11 cellular contexts compared by ENCODE assay signal in the genomic region with DNA sequence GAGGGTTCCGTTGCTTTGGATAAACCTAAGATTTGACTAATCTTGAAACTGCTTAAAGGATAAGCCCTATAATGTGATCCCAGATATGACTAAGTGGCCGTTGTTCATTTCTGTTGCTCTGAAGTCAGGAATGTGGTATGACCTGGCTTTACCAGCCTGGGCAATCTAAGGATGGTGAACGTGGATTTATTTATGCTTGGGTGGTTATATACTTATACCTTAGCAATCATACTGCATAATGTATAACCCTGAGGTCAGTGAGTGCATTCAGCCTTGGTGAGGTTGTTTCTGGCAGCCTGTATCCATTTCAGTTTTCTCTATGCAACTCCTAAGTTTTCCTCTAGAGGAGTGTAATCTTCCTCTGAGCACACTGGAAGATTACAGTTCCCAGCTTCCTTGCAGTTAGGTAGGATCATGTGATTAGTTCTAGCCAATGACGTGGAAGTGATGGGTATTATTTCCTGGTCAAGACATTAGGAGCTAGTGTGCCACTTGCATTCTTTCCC. TPM values are rescaled to one million over a fixed set of nuclear protein-coding genes. Genes with fewer than 3 reads are reported as not detected.
DNase-seq lines count a peak whose midpoint lies in the region; ATAC-seq and TF ChIP-seq lines count a peak whose summit lies in the region.
"Had no signal": no experiment of that assay in that cellular context is flagged by ENCODE, and none has a peak within 500 bp of the region (broad histone marks: within the 10 kb centered on the region; RNA-seq: fewer than 3 reads in every experiment).

No MANE protein-coding gene starts in this region.

- H3K4me1 ChIP-seq in neural progenitor cell (peaks cover 9% of the 10 kb centered on the region), thyroid gland (peaks cover 5 to 6% of the 10 kb centered on the region in 2 donors)

- CTCF ChIA-PET in MCF 10A (lab: Yijun Ruan, JAX) = interaction anchor here (0.6 to 1.5 kb wide), 6 partner anchors 8 to 1177 kb away, joined by 3 to 6 read pairs (median 3); no protein-coding TSS in a partner anchor

- H3K36me3 Mint-ChIP-seq in MCF 10A (ENCODE audit: insufficient read depth, unreplicated experiment) = no peaks in the 10 kb centered on the region
- H3K36me3 Mint-ChIP-seq in neural progenitor cell = peaks cover 4% of the 10 kb centered on the region

- H3K4me2 ChIP-seq in neural progenitor cell = no peak overlapping the region

- H3K27ac ChIP-seq in neural progenitor cell (no peak overlapping the region), thyroid gland (no peak overlapping the region)

- WGBS in thyroid gland, 2 donors = 80 to 82% methylated on average over 4 of the region's 4 CpGs

- H3K4me1 Mint-ChIP-seq in MCF 10A (ENCODE audit: insufficient read depth, unreplicated experiment) (peaks cover 36% of the 10 kb centered on the region), neural progenitor cell (peaks cover 29% of the 10 kb centered on the region)

- H2AFZ ChIP-seq in neural progenitor cell (replicated peaks) = no peak overlapping the region

- ATAC-seq in HG02623 (IDR thresholded peaks at IDR 0.05; ENCODE audit: unreplicated experiment) = no peak

- POLR2A ChIA-PET in MCF 10A (lab: Yijun Ruan, JAX) = interaction anchor here (0.6 to 6.6 kb wide), 11 partner anchors 10 to 420 kb away, joined by 3 to 64 read pairs (median 5); a partner anchor contains a TSS

- TF ChIP-seq CTCF in MCF 10A (IDR thresholded peaks at IDR 0.05; ENCODE audit: unreplicated experiment) (no peak), neural progenitor cell (IDR thresholded peaks at IDR 0.05) (no peak), thyroid gland (IDR thresholded peaks at IDR 0.05) (peak in 1 of 6 experiments; percentile 10)

- no peak for TF ChIP-seq POLR2A in thyroid gland (IDR thresholded peaks at IDR 0.05)

- peak overlapping the region; percentile 61 for H3K27ac Mint-ChIP-seq in MCF 10A (ENCODE audit: low read depth, unreplicated experiment)
- peak overlapping the region; percentile 45 for H3K27ac Mint-ChIP-seq in neural progenitor cell

- H3K27me3 ChIP-seq in neural progenitor cell = no peaks in the 10 kb centered on the region
- H3K27me3 ChIP-seq in thyroid gland = no peaks in the 10 kb centered on the region

- no peaks in the 10 kb centered on the region for H4K20me1 ChIP-seq in neural progenitor cell (ENCODE audit: low read depth)

- no peaks in the 10 kb centered on the region for H3F3A ChIP-seq in neural progenitor cell (ENCODE audit: low read depth)

- intact Hi-C loops in MCF 10A (cut with micrococcal nuclease) (no loop called here), thyroid gland (cut with DNase I) (no loop called here)

- H3K27me3 Mint-ChIP-seq in MCF 10A (ENCODE audit: insufficient read depth, unreplicated experiment) = no peaks in the 10 kb centered on the region
- H3K27me3 Mint-ChIP-seq in neural progenitor cell (ENCODE audit: insufficient read depth, low read depth) = no peaks in the 10 kb centered on the region

- H3K9me3 ChIP-seq in neural progenitor cell (ENCODE audit: low read depth) = peaks cover 10% of the 10 kb centered on the region
- no peaks in the 10 kb centered on the region for H3K9me3 ChIP-seq in thyroid gland

- DNase-seq in ELR (ENCODE audit: low read depth) (peak; percentile 87), M059J (ENCODE audit: low read depth) (peak; percentile 86), MCF 10A (ENCODE audit: unreplicated experiment) (peak; percentile 38), neural progenitor cell (ENCODE audit: low spot score) (no peak), thyroid gland (no peak), NCI-H748 (lab: John Stamatoyannopoulos, UW; ENCODE audit: unreplicated experiment) (no peak), NCI-H1436 (lab: John Stamatoyannopoulos, UW) (no peak)
- DNase-seq: foreskin melanocyte, SHP77 treated with DMSO at 0.1 percent for 48 hours had no signal

- peaks cover 74% of the 10 kb centered on the region for H3K79me2 ChIP-seq in neural progenitor cell (ENCODE audit: low read depth)

- H3K9ac ChIP-seq in neural progenitor cell = no peak overlapping the region

- H3K4me3 ChIP-seq in neural progenitor cell = no peak overlapping the region
- no peak overlapping the region for H3K4me3 ChIP-seq in thyroid gland (replicated peaks in 1 of 3)

- H3K4me3 Mint-ChIP-seq in MCF 10A (ENCODE audit: unreplicated experiment) (no peak overlapping the region), neural progenitor cell (no peak overlapping the region)
- H3K4me3 Mint-ChIP-seq: nephron had no signal

- H3K9me3 Mint-ChIP-seq in MCF 10A (ENCODE audit: unreplicated experiment) (peaks cover 7% of the 10 kb centered on the region), neural progenitor cell (peaks cover 16% of the 10 kb centered on the region)

- BruUV-seq in MCF 10A (replicated peaks; lab: Mats Ljungman, UMichigan) = no TSS peak

- H3K36me3 ChIP-seq in neural progenitor cell (no peaks in the 10 kb centered on the region), thyroid gland (no peaks in the 10 kb centered on the region)

RNA-seq across cellular contexts. Expression of a gene that starts 41.9 kb away (rescaled TPM):
- total RNA-seq in M059J (2014; rRNA removed; shearing (Covaris generic)) = 96.1 and 132 TPM in 2 replicates
- total RNA-seq in MCF 10A (2022) (55.0 and 67.7 TPM in 2 replicates), neural progenitor cell (ENCODE audit: low replicate concordance) (110 TPM in 2 replicates), thyroid gland (100 to 1,000 TPM; 125 to 182 (median 164) TPM)

RNA-seq across cellular contexts. Expression of a gene that starts 42.1 kb away (rescaled TPM):
- total RNA-seq in M059J (2014; rRNA removed; shearing (Covaris generic)) = 7.1 and 12.5 TPM in 2 replicates
- total RNA-seq in MCF 10A (2022) = 13.4 and 17.3 TPM in 2 replicates
- total RNA-seq in neural progenitor cell (ENCODE audit: low replicate concordance) = 18.6 and 23.2 TPM in 2 replicates
- 10 to 100 TPM in 2 of 4 donors, 1 to 10 TPM in 2; 7.3 to 14.5 (median 11.0) TPM for total RNA-seq in thyroid gland

Comparison
In these comparisons a context has a peak if more than half of its experiments do, and no peak if none do; other contexts are left out.
1. DNase-seq: peak in ELR (single experiment), M059J (single experiment) and MCF 10A (single experiment); none in neural progenitor cell (single experiment), thyroid gland (0 of 2), NCI-H748 (single experiment) and NCI-H1436 (single experiment).